ENCODE assay signal across 8 cellular contexts in genomic region chr13:27619093-27619705, GRCh38. TPM values are rescaled to one million over a fixed set of nuclear protein-coding genes. Genes with fewer than 3 reads are reported as not detected.
DNase-seq lines count a peak whose midpoint lies in the region; ATAC-seq, FAIRE-seq and TF ChIP-seq lines count a peak whose summit lies in the region.

No MANE protein-coding gene starts in this region.

- H2AFZ ChIP-seq in DND-41 (ENCODE audit: low read depth, low read length) = peak overlapping the region; percentile 57
- peak overlapping the region; percentile 82; the same call in 1 of the 2 replicates for H2AFZ ChIP-seq in OCI-LY7 (ENCODE audit: low read length)

- peak overlapping the region; percentile 86 to 95 for H3K4me3 ChIP-seq in DND-41 (ENCODE audit: low read depth in 1 of 2, low read length in 2 of 2)
- peak overlapping the region; percentile 88 for H3K4me3 ChIP-seq in OCI-LY7 (ENCODE audit: low read depth, low read length, poor library complexity, severe bottlenecking)
- H3K4me3 ChIP-seq in epithelial cell of proximal tubule (ENCODE audit: low read depth, low read length) = peak overlapping the region; percentile 90
- peak overlapping the region; percentile 44 to 93 (median 86) for H3K4me3 ChIP-seq in pancreas

- H3K36me3 ChIP-seq in DND-41 (ENCODE audit: insufficient read depth, low read length) (peaks cover 15% of the 10 kb centered on the region), OCI-LY7 (ENCODE audit: insufficient read depth, low read length) (peaks cover 24% of the 10 kb centered on the region), pancreas (no peaks in the 10 kb centered on the region)

- DNase-seq in DND-41 = no peak
- DNase-seq in OCI-LY7 (ENCODE audit: low spot score) = no peak
- DNase-seq in epithelial cell of proximal tubule (ENCODE audit: low read depth) = no peak
- peak in 3 of 6 donors; percentile 59 to 75 (median 68) for DNase-seq in pancreas
- DNase-seq in NCI-H2029 (lab: John Stamatoyannopoulos, UW) = no peak
- DNase-seq in globus pallidus (ENCODE audit: low spot score) = no peak
- no peak for DNase-seq in RPMI8226

- ATAC-seq in DND-41 (ENCODE audit: insufficient read depth, low read depth) = no peak
- peak; percentile 6 to 20 (median 10) for ATAC-seq in pancreas
- ATAC-seq in GM18861 (IDR thresholded peaks at IDR 0.05; ENCODE audit: unreplicated experiment) = no peak

- H3K4me1 ChIP-seq in DND-41 (ENCODE audit: insufficient read depth, low read length) = peaks cover 58% of the 10 kb centered on the region
- peaks cover 32% of the 10 kb centered on the region for H3K4me1 ChIP-seq in OCI-LY7 (ENCODE audit: insufficient read depth, low read length, poor library complexity, severe bottlenecking)
- H3K4me1 ChIP-seq in pancreas = peaks cover 30 to 35% (median 32%) of the 10 kb centered on the region in 3 donors

- peak overlapping the region; percentile 95 for H3K4me2 ChIP-seq in DND-41 (ENCODE audit: insufficient read depth, low read length)
- H3K4me2 ChIP-seq in OCI-LY7 (ENCODE audit: low read length) = peak overlapping the region; percentile 98

- H3K9ac ChIP-seq in DND-41 (ENCODE audit: low read depth, low read length) = peak overlapping the region; percentile 85

- intact Hi-C loops in OCI-LY7 (cut with micrococcal nuclease; ENCODE audit: unreplicated experiment) (no loop called here), pancreas (cut with DNase I) (no loop called here)

- H4K20me1 ChIP-seq in DND-41 (ENCODE audit: insufficient read depth, low read length) (peaks cover 40% of the 10 kb centered on the region; the same call in 1 of the 2 replicates), OCI-LY7 (ENCODE audit: insufficient read depth, low read length) (peaks cover 34% of the 10 kb centered on the region)

- peaks cover 94% of the 10 kb centered on the region for H3K79me2 ChIP-seq in DND-41 (ENCODE audit: insufficient read depth, low read length)
- H3K79me2 ChIP-seq in OCI-LY7 (ENCODE audit: insufficient read depth, low read depth, low read length) = peaks cover 59% of the 10 kb centered on the region

- H3K27ac ChIP-seq in DND-41 (ENCODE audit: low read length) (peak overlapping the region; percentile 71; the same call in 1 of the 2 replicates), OCI-LY7 (ENCODE audit: low read depth, low read length, poor library complexity, severe bottlenecking) (peak overlapping the region; percentile 51), pancreas (peak overlapping the region; percentile 96 to 99 (median 98))

- FAIRE-seq in pancreas (lab: Jason Lieb, UNC) = no peak

- CTCF ChIA-PET in OCI-LY7 (lab: Charles Lee; ENCODE audit: unreplicated experiment) = interaction anchor here (1.2 kb wide), 1 partner anchor 194 kb away, joined by 3 read pairs; no protein-coding TSS in a partner anchor

- WGBS in pancreas, 2 donors = 5 to 6% methylated on average over 10 of the region's 10 CpGs

- POLR2A ChIA-PET in OCI-LY7 (lab: Charles Lee) = interaction anchor here (0.6 to 2.7 kb wide), 6 partner anchors 21 to 175 kb away, joined by 3 to 7 read pairs (median 4); no protein-coding TSS in a partner anchor

- no TSS peak for BruUV-seq in OCI-LY7 (replicated peaks; lab: Mats Ljungman, UMichigan)

- TF ChIP-seq CTCF in DND-41 (IDR thresholded peaks at IDR 0.05; ENCODE audit: borderline replicate concordance, extremely low read depth, low read length, poor library complexity, severe bottlenecking) (no peak), OCI-LY7 (conservative IDR thresholded peaks at IDR 0.05; ENCODE audit: low read length) (no peak), epithelial cell of proximal tubule (conservative IDR thresholded peaks at IDR 0.05; ENCODE audit: low read depth, low read length) (no peak), pancreas (IDR thresholded peaks at IDR 0.05) (no peak)

- H3K9me3 ChIP-seq in DND-41 (ENCODE audit: insufficient read depth, low read length, severe bottlenecking) (no peaks in the 10 kb centered on the region), OCI-LY7 (ENCODE audit: low read length) (peaks cover 9% of the 10 kb centered on the region; the same call in 1 of the 2 replicates), pancreas (no peaks in the 10 kb centered on the region)

- no peaks in the 10 kb centered on the region for H3K9me2 ChIP-seq in OCI-LY7 (ENCODE audit: insufficient read depth, low read length)

- H3K27me3 ChIP-seq in DND-41 (ENCODE audit: insufficient read depth, low read length, poor library complexity) (no peaks in the 10 kb centered on the region), pancreas (no peaks in the 10 kb centered on the region)

RNA-seq across cellular contexts. Expression of gene LNX2, which starts 1.1 kb away (rescaled TPM):
- 5.9 and 6.8 TPM in 2 replicates for total RNA-seq in OCI-LY7 (2014; rRNA removed; shearing (Covaris generic))
- total RNA-seq in OCI-LY7 (2022) (9.7 TPM in 2 replicates), epithelial cell of proximal tubule (4.7 and 9.0 TPM in 2 replicates), pancreas (10 to 100 TPM; 11.3 to 18.9 (median 15.0) TPM)
- 10 to 100 TPM in 1 of 2 donors, 1 to 10 TPM in 1; 4.9 to 10.1 TPM for polyA plus RNA-seq in pancreas

RNA-seq across cellular contexts. Expression of gene POLR1D, which starts 2.5 kb away (rescaled TPM):
- total RNA-seq in OCI-LY7 (2014; rRNA removed; shearing (Covaris generic)) = 115 and 129 TPM in 2 replicates
- total RNA-seq in OCI-LY7 (2022) (174 TPM in 2 replicates), epithelial cell of proximal tubule (104 and 125 TPM in 2 replicates), pancreas (100 to 1,000 TPM; 107 to 147 (median 139) TPM)
- 100 to 1,000 TPM in 1 of 2 donors, 10 to 100 TPM in 1; 98.7 to 161 TPM for polyA plus RNA-seq in pancreas

Comparison
In these comparisons a context has a peak if more than half of its experiments do, and no peak if none do; other contexts are left out.
1. ATAC-seq: peak in pancreas (4 of 4); none in DND-41 (single experiment) and GM18861 (single experiment).
2. Peak in every context shown above with its lines, with median percentiles within 50 percentile points of each other: H3K27ac ChIP-seq and H3K4me3 ChIP-seq.